In genomic region chr16:62276632-62277031, GRCh38 we compare ENCODE assay signal across 21 cellular contexts.
"Had no signal": no experiment of that assay in that cellular context is flagged by ENCODE, and none has a peak within 500 bp of the region (broad histone marks: within the 10 kb centered on the region; RNA-seq: fewer than 3 reads in every experiment).

No MANE protein-coding gene starts in this region.

- H3K4me3 ChIP-seq: colonic mucosa, esophagus squamous epithelium, gastrocnemius medialis, heart right ventricle, left lung, lower lobe of right lung, mucosa of descending colon had no signal

- H3K9me3 ChIP-seq: colonic mucosa, esophagus squamous epithelium, gastrocnemius medialis, heart right ventricle, left lung, lower lobe of right lung, mucosa of descending colon had no signal

- H3K27me3 ChIP-seq: colonic mucosa, esophagus squamous epithelium, gastrocnemius medialis, heart right ventricle, left lung had no signal

- H3K36me3 ChIP-seq: colonic mucosa, esophagus squamous epithelium, gastrocnemius medialis, heart right ventricle, left lung, lower lobe of right lung had no signal

- DNase-seq: colonic mucosa; cortex of kidney; effector CD8-positive, alpha-beta T cell; effector memory CD8-positive, alpha-beta T cell; endodermal cell; erythroblast; esophagus squamous epithelium; foreskin fibroblast; foreskin melanocyte; gastrocnemius medialis; glutamatergic neuron; head of caudate nucleus; heart right ventricle; hippocampal formation; left cardiac atrium; left lung; left ventricle myocardium superior; lower lobe of right lung; mesenchymal stem cell; mucosa of descending colon had no signal

- ATAC-seq: effector memory CD8-positive, alpha-beta T cell; esophagus mucosa; gastrocnemius medialis; heart right ventricle; left cardiac atrium; left lung; left ventricle myocardium superior; lower lobe of right lung; mucosa of descending colon had no signal

- H3K4me1 ChIP-seq: colonic mucosa, esophagus squamous epithelium, gastrocnemius medialis, heart right ventricle, left lung, lower lobe of right lung had no signal
